9 cellular contexts compared by ENCODE assay signal in genomic region chr15:52217186-52217585, GRCh38. TPM values are rescaled to one million over a fixed set of nuclear protein-coding genes. Genes with fewer than 3 reads are reported as not detected.
DNase-seq lines count a peak whose midpoint lies in the region; ATAC-seq and TF ChIP-seq lines count a peak whose summit lies in the region.
"Had no signal": no experiment of that assay in that cellular context is flagged by ENCODE, and none has a peak within 500 bp of the region (broad histone marks: within the 10 kb centered on the region; RNA-seq: fewer than 3 reads in every experiment).

No MANE protein-coding gene starts in this region.

- peaks cover 5% of the 10 kb centered on the region for H3K4me1 ChIP-seq in KMS-11 (ENCODE audit: low read depth, poor library complexity, severe bottlenecking)

- no peak overlapping the region for H3K4me3 Mint-ChIP-seq in activated naive CD8-positive, alpha-beta T cell treated with anti-CD3 and anti-CD28 coated beads for 36 hours
- H3K4me3 Mint-ChIP-seq in neural crest cell (no peak overlapping the region), natural killer cell (no peak overlapping the region)
- H3K4me3 Mint-ChIP-seq: mesothelial cell of epicardium had no signal

- H3K27me3 Mint-ChIP-seq in activated naive CD8-positive, alpha-beta T cell treated with anti-CD3 and anti-CD28 coated beads for 36 hours: no peaks in the 10 kb centered on the region
- no peaks in the 10 kb centered on the region for H3K27me3 Mint-ChIP-seq in neural crest cell (ENCODE audit: low read depth)
- no peaks in the 10 kb centered on the region for H3K27me3 Mint-ChIP-seq in natural killer cell (ENCODE audit: low read depth in 2 of 2)

- H3K9ac ChIP-seq in KMS-11: no peak overlapping the region

- H3K27ac Mint-ChIP-seq in activated naive CD8-positive, alpha-beta T cell treated with anti-CD3 and anti-CD28 coated beads for 36 hours: no peak overlapping the region
- H3K27ac Mint-ChIP-seq in neural crest cell (ENCODE audit: unreplicated experiment) (no peak overlapping the region), natural killer cell (no peak overlapping the region)
- H3K27ac Mint-ChIP-seq: mesothelial cell of epicardium had no signal

- no peaks in the 10 kb centered on the region for H4K20me1 ChIP-seq in KMS-11 (ENCODE audit: insufficient read depth)

- no peak for ATAC-seq in natural killer cell

- no peaks in the 10 kb centered on the region for H3K27me3 ChIP-seq in KMS-11 (ENCODE audit: insufficient read depth, low read depth)

- H3K36me3 Mint-ChIP-seq in activated naive CD8-positive, alpha-beta T cell treated with anti-CD3 and anti-CD28 coated beads for 36 hours: no peaks in the 10 kb centered on the region
- peaks cover 3% of the 10 kb centered on the region for H3K36me3 Mint-ChIP-seq in neural crest cell (ENCODE audit: low read depth)
- no peaks in the 10 kb centered on the region for H3K36me3 Mint-ChIP-seq in natural killer cell

- H3K4me3 ChIP-seq in GM12865 (ENCODE audit: low read depth, low read length) (no peak overlapping the region), KMS-11 (IDR thresholded peaks at IDR 0.05; ENCODE audit: insufficient read depth, low read depth, low read length) (no peak overlapping the region)

- H3K36me3 ChIP-seq in KMS-11 (ENCODE audit: insufficient read depth): no peaks in the 10 kb centered on the region

- DNase-seq in GM12865 (ENCODE audit: low read depth) (peak; percentile 70), neural crest cell (ENCODE audit: low read depth, low spot score) (no peak), GOT3 (lab: John Stamatoyannopoulos, UW) (no peak), natural killer cell (no peak), ureter (ENCODE audit: low spot score) (no peak)
- peak; percentile 15 for DNase-seq in activated naive CD8-positive, alpha-beta T cell treated with anti-CD3 and anti-CD28 coated beads for 36 hours
- DNase-seq: NCI-H2171 had no signal

- H3K79me2 ChIP-seq in KMS-11 (ENCODE audit: insufficient read depth, low read depth): no peaks in the 10 kb centered on the region

- peaks cover 11% of the 10 kb centered on the region for H3K4me1 Mint-ChIP-seq in activated naive CD8-positive, alpha-beta T cell treated with anti-CD3 and anti-CD28 coated beads for 36 hours
- H3K4me1 Mint-ChIP-seq in neural crest cell (peaks cover 11% of the 10 kb centered on the region), natural killer cell (peaks cover 15 to 16% of the 10 kb centered on the region in 2 donors)
- H3K4me1 Mint-ChIP-seq: mesothelial cell of epicardium had no signal

- H2AFZ ChIP-seq in KMS-11 (ENCODE audit: low read depth): no peak overlapping the region

- intact Hi-C loops in natural killer cell (cut with micrococcal nuclease): no loop called here

- no peaks in the 10 kb centered on the region for H3K9me3 Mint-ChIP-seq in activated naive CD8-positive, alpha-beta T cell treated with anti-CD3 and anti-CD28 coated beads for 36 hours
- H3K9me3 Mint-ChIP-seq in neural crest cell (no peaks in the 10 kb centered on the region), natural killer cell (no peaks in the 10 kb centered on the region)
- H3K9me3 Mint-ChIP-seq: mesothelial cell of epicardium had no signal

- no peak overlapping the region for H3K4me2 ChIP-seq in KMS-11

- no peak overlapping the region for H3K27ac ChIP-seq in KMS-11

- TF ChIP-seq CTCF in GM12865 (IDR thresholded peaks at IDR 0.05; ENCODE audit: insufficient read depth, low read depth, low read length, missing control alignments): peak; percentile 57
- 0 out of 2 replicates have a peak, but pooled peaks have one; percentile 27 for TF ChIP-seq CTCF in KMS-11 (conservative IDR thresholded peaks at IDR 0.05; ENCODE audit: low read depth, low read length)
- peak; percentile 29 for TF ChIP-seq CTCF in neural crest cell (conservative IDR thresholded peaks at IDR 0.05)
- no peak for TF ChIP-seq CTCF in natural killer cell (IDR thresholded peaks at IDR 0.05)

RNA-seq across cellular contexts. Expression of gene GNB5, which starts 26.0 kb away (rescaled TPM):
- 10 to 100 TPM; 14.5 to 16.2 TPM for total RNA-seq in activated naive CD8-positive, alpha-beta T cell treated with anti-CD3 and anti-CD28 coated beads for 36 hours
- total RNA-seq in neural crest cell (15.8 and 16.7 TPM in 2 replicates), natural killer cell (10 to 100 TPM; 22.5 to 31.3 (median 23.0) TPM), ureter (29.4 TPM)

Comparison
In these comparisons a context has a peak if more than half of its experiments do, and no peak if none do; other contexts are left out.
1. DNase-seq: peak in GM12865 (single experiment) and activated naive CD8-positive, alpha-beta T cell treated with anti-CD3 and anti-CD28 coated beads for 36 hours (single experiment); none in neural crest cell (single experiment), GOT3 (single experiment), natural killer cell (single experiment) and ureter (single experiment).